20 cellular contexts compared by ENCODE assay signal in genomic region chr4:20552004-20552403, GRCh38.
DNase-seq lines count a peak whose midpoint lies in the region; ATAC-seq and TF ChIP-seq lines count a peak whose summit lies in the region.
"Had no signal": no experiment of that assay in that cellular context is flagged by ENCODE, and none has a peak within 500 bp of the region (broad histone marks: within the 10 kb centered on the region; RNA-seq: fewer than 3 reads in every experiment).

No MANE protein-coding gene starts in this region.

- no peaks in the 10 kb centered on the region for H3K27me3 Mint-ChIP-seq in activated CD4-positive, alpha-beta T cell treated with anti-CD3 and anti-CD28 coated beads, Interleukin-2, amount 10 ng/mL, durations not matched to agents 24 days and 14 days
- H3K27me3 Mint-ChIP-seq in WTC11 (ENCODE audit: low read depth) (no peaks in the 10 kb centered on the region), neural progenitor cell (ENCODE audit: insufficient read depth, low read depth) (no peaks in the 10 kb centered on the region), endodermal cell (ENCODE audit: insufficient read depth) (no peaks in the 10 kb centered on the region)
- no peaks in the 10 kb centered on the region for H3K27me3 Mint-ChIP-seq in activated CD4-positive, alpha-beta T cell treated with anti-CD3 and anti-CD28 coated beads, Interleukin-2, amount 10 ng/mL, durations not matched to agents 7 days and 5 days
- H3K27me3 Mint-ChIP-seq: B cell; CD4-positive, CD25-positive, alpha-beta regulatory T cell had no signal

- H3K9me3 ChIP-seq in neural progenitor cell (ENCODE audit: low read depth) (no peaks in the 10 kb centered on the region), endodermal cell (ENCODE audit: control insufficient read depth, low read length) (no peaks in the 10 kb centered on the region)
- H3K9me3 ChIP-seq: BLaER1 had no signal

- no peak overlapping the region for H3K27ac ChIP-seq in neural progenitor cell
- no peak overlapping the region for H3K27ac ChIP-seq in endodermal cell (ENCODE audit: low read depth, low read length)
- H3K27ac ChIP-seq: 22Rv1, BLaER1, C4-2B had no signal

- H3K27ac Mint-ChIP-seq in activated CD4-positive, alpha-beta T cell treated with anti-CD3 and anti-CD28 coated beads, Interleukin-2, amount 10 ng/mL, durations not matched to agents 24 days and 14 days: no peak overlapping the region
- H3K27ac Mint-ChIP-seq in WTC11 (no peak overlapping the region), neural progenitor cell (no peak overlapping the region), endodermal cell (no peak overlapping the region)
- no peak overlapping the region for H3K27ac Mint-ChIP-seq in activated CD4-positive, alpha-beta T cell treated with anti-CD3 and anti-CD28 coated beads, Interleukin-2, amount 10 ng/mL, durations not matched to agents 7 days and 5 days
- H3K27ac Mint-ChIP-seq: B cell; CD4-positive, CD25-positive, alpha-beta regulatory T cell; CD8-positive, alpha-beta T cell had no signal

- H3K36me3 Mint-ChIP-seq in activated CD4-positive, alpha-beta T cell treated with anti-CD3 and anti-CD28 coated beads, Interleukin-2, amount 10 ng/mL, durations not matched to agents 24 days and 14 days (ENCODE audit: low read depth): no peaks in the 10 kb centered on the region
- H3K36me3 Mint-ChIP-seq in WTC11: no peaks in the 10 kb centered on the region
- H3K36me3 Mint-ChIP-seq in neural progenitor cell: peaks cover 20% of the 10 kb centered on the region
- no peaks in the 10 kb centered on the region for H3K36me3 Mint-ChIP-seq in activated CD4-positive, alpha-beta T cell treated with anti-CD3 and anti-CD28 coated beads, Interleukin-2, amount 10 ng/mL, durations not matched to agents 7 days and 5 days (ENCODE audit: low read depth)
- H3K36me3 Mint-ChIP-seq in endodermal cell (ENCODE audit: low read depth): no peaks in the 10 kb centered on the region
- H3K36me3 Mint-ChIP-seq: CD4-positive, CD25-positive, alpha-beta regulatory T cell; CD8-positive, alpha-beta T cell had no signal

- no peaks in the 10 kb centered on the region for H3K9me3 Mint-ChIP-seq in activated CD4-positive, alpha-beta T cell treated with anti-CD3 and anti-CD28 coated beads, Interleukin-2, amount 10 ng/mL, durations not matched to agents 24 days and 14 days
- H3K9me3 Mint-ChIP-seq in WTC11 (no peaks in the 10 kb centered on the region), neural progenitor cell (no peaks in the 10 kb centered on the region), endodermal cell (no peaks in the 10 kb centered on the region)
- H3K9me3 Mint-ChIP-seq in activated CD4-positive, alpha-beta T cell treated with anti-CD3 and anti-CD28 coated beads, Interleukin-2, amount 10 ng/mL, durations not matched to agents 7 days and 5 days: no peaks in the 10 kb centered on the region
- H3K9me3 Mint-ChIP-seq: CD8-positive, alpha-beta T cell had no signal

- H2AFZ ChIP-seq in neural progenitor cell (replicated peaks): peak overlapping the region; percentile 36

- H3K27me3 ChIP-seq in neural progenitor cell: no peaks in the 10 kb centered on the region
- H3K27me3 ChIP-seq in endodermal cell (ENCODE audit: control insufficient read depth, insufficient read depth, low read length, poor library complexity, severe bottlenecking): no peaks in the 10 kb centered on the region
- H3K27me3 ChIP-seq: BLaER1 had no signal

- H3K4me3 ChIP-seq in neural progenitor cell (no peak overlapping the region), endodermal cell (ENCODE audit: low read length) (no peak overlapping the region)
- H3K4me3 ChIP-seq: BLaER1 had no signal

- intact Hi-C loops in activated CD4-positive, alpha-beta T cell treated with anti-CD3 and anti-CD28 coated beads, Interleukin-2, amount 10 ng/mL, durations not matched to agents 24 days and 14 days (cut with micrococcal nuclease): no loop called here

- no peaks in the 10 kb centered on the region for H3F3A ChIP-seq in neural progenitor cell (ENCODE audit: low read depth)

- no peak overlapping the region for H3K9ac ChIP-seq in neural progenitor cell
- no peak overlapping the region for H3K9ac ChIP-seq in endodermal cell (ENCODE audit: extremely low read depth, low read length, poor library complexity, severe bottlenecking)
- H3K9ac ChIP-seq: BLaER1 had no signal

- no peaks in the 10 kb centered on the region for H4K20me1 ChIP-seq in neural progenitor cell (ENCODE audit: low read depth)
- H4K20me1 ChIP-seq: BLaER1 had no signal

- H3K36me3 ChIP-seq in neural progenitor cell (no peaks in the 10 kb centered on the region), endodermal cell (ENCODE audit: control insufficient read depth, insufficient read depth, low read length) (no peaks in the 10 kb centered on the region)
- H3K36me3 ChIP-seq: BLaER1 had no signal

- H3K4me1 ChIP-seq in neural progenitor cell (no peaks in the 10 kb centered on the region), endodermal cell (ENCODE audit: control insufficient read depth, insufficient read depth, low read length) (no peaks in the 10 kb centered on the region)
- H3K4me1 ChIP-seq: BLaER1 had no signal

- DNase-seq in activated CD4-positive, alpha-beta T cell treated with anti-CD3 and anti-CD28 coated beads, Interleukin-2, amount 10 ng/mL, durations not matched to agents 24 days and 14 days: peak; percentile 41
- DNase-seq in activated CD4-positive, alpha-beta T cell treated with anti-CD3 and anti-CD28 coated beads for 48 hours: no peak
- no peak for DNase-seq in WTC11 (ENCODE audit: low spot score)
- DNase-seq in iPS-NIHi7 (ENCODE audit: extremely low spot score): peak; percentile 21
- DNase-seq in neural progenitor cell (ENCODE audit: low spot score): no peak
- no peak for DNase-seq in activated CD4-positive, CD25-positive, alpha-beta regulatory T cell (lab: John Stamatoyannopoulos, UW)
- DNase-seq in activated CD4-positive, alpha-beta T cell treated with anti-CD3 and anti-CD28 coated beads, Interleukin-2, amount 10 ng/mL, durations not matched to agents 7 days and 5 days: no peak
- DNase-seq in endodermal cell: no peak
- DNase-seq: CD4-positive, CD25-positive, alpha-beta regulatory T cell; CD8-positive, alpha-beta T cell; DMS 273 treated with DMSO at 0.1 percent for 48 hours; DMS79; EL; GF-D8; H7 had no signal

- H3K4me2 ChIP-seq in neural progenitor cell: no peak overlapping the region
- H3K4me2 ChIP-seq: BLaER1 had no signal

- 86 to 88% methylated on average over 1 to 5 of the region's 5 CpGs for WGBS in endodermal cell (ENCODE audit: insufficient coverage in 1 of 2, insufficient read length in 1 of 2), 2 experiments

- peak; percentile 78 for ATAC-seq in WTC11
- ATAC-seq: CD8-positive, alpha-beta T cell; HCT116 had no signal

- no peak overlapping the region for H3K4me3 Mint-ChIP-seq in activated CD4-positive, alpha-beta T cell treated with anti-CD3 and anti-CD28 coated beads, Interleukin-2, amount 10 ng/mL, durations not matched to agents 24 days and 14 days
- H3K4me3 Mint-ChIP-seq in WTC11 (no peak overlapping the region), neural progenitor cell (no peak overlapping the region), endodermal cell (no peak overlapping the region)
- H3K4me3 Mint-ChIP-seq in activated CD4-positive, alpha-beta T cell treated with anti-CD3 and anti-CD28 coated beads, Interleukin-2, amount 10 ng/mL, durations not matched to agents 7 days and 5 days: no peak overlapping the region
- H3K4me3 Mint-ChIP-seq: B cell; CD4-positive, CD25-positive, alpha-beta regulatory T cell; CD8-positive, alpha-beta T cell had no signal

- no peak for TF ChIP-seq CTCF in WTC11 (IDR thresholded peaks at IDR 0.05)
- TF ChIP-seq CTCF in neural progenitor cell (IDR thresholded peaks at IDR 0.05): no peak
- no peak for TF ChIP-seq CTCF in endodermal cell (conservative IDR thresholded peaks at IDR 0.05)

- POLR2A ChIA-PET in WTC11 (lab: Charles Lee): no interaction called here
- POLR2A ChIA-PET in activated CD4-positive, alpha-beta T cell treated with anti-CD3 and anti-CD28 coated beads, Interleukin-2, amount 10 ng/mL, durations not matched to agents 7 days and 5 days (lab: Charles Lee): no interaction called here

- H3K79me2 ChIP-seq in neural progenitor cell (ENCODE audit: low read depth): no peaks in the 10 kb centered on the region

- CTCF ChIA-PET in WTC11 (lab: Charles Lee): interaction anchor here (0.9 to 1.0 kb wide), 2 partner anchors 123 to 157 kb away, joined by 3 to 4 read pairs; no protein-coding TSS in a partner anchor
- CTCF ChIA-PET in activated CD4-positive, alpha-beta T cell treated with anti-CD3 and anti-CD28 coated beads, Interleukin-2, amount 10 ng/mL, durations not matched to agents 7 days and 5 days (lab: Charles Lee): interaction anchor here (0.6 to 0.7 kb wide), 2 partner anchors 40 to 119 kb away, joined by 3 read pairs; no protein-coding TSS in a partner anchor

- no peaks in the 10 kb centered on the region for H3K4me1 Mint-ChIP-seq in activated CD4-positive, alpha-beta T cell treated with anti-CD3 and anti-CD28 coated beads, Interleukin-2, amount 10 ng/mL, durations not matched to agents 24 days and 14 days
- H3K4me1 Mint-ChIP-seq in WTC11 (peaks cover 11% of the 10 kb centered on the region), neural progenitor cell (no peaks in the 10 kb centered on the region), endodermal cell (peaks cover 5% of the 10 kb centered on the region)
- H3K4me1 Mint-ChIP-seq in activated CD4-positive, alpha-beta T cell treated with anti-CD3 and anti-CD28 coated beads, Interleukin-2, amount 10 ng/mL, durations not matched to agents 7 days and 5 days: no peaks in the 10 kb centered on the region
- H3K4me1 Mint-ChIP-seq: B cell; CD4-positive, CD25-positive, alpha-beta regulatory T cell had no signal

TF ChIP-seq in WTC11, 78 proteins besides CTCF, POLR2A, EP300 and RAD21 (continues in another document):
- TF ChIP-seq ZNF416 (CRISPR knock-in tag; IDR thresholded peaks at IDR 0.05): no peak
- no peak for TF ChIP-seq GABPB1 (CRISPR knock-in tag; IDR thresholded peaks at IDR 0.05)
- no peak for TF ChIP-seq ZNF425 (CRISPR knock-in tag; conservative IDR thresholded peaks at IDR 0.05)
- TF ChIP-seq MXD4 (CRISPR knock-in tag; IDR thresholded peaks at IDR 0.05; ENCODE audit: borderline replicate concordance): no peak

Comparison
In these comparisons a context has a peak if more than half of its experiments do, and no peak if none do; other contexts are left out.
1. DNase-seq: peak in activated CD4-positive, alpha-beta T cell treated with anti-CD3 and anti-CD28 coated beads, Interleukin-2, amount 10 ng/mL, durations not matched to agents 24 days and 14 days (single experiment) and iPS-NIHi7 (single experiment); none in activated CD4-positive, alpha-beta T cell treated with anti-CD3 and anti-CD28 coated beads for 48 hours (single experiment), WTC11 (single experiment), neural progenitor cell (single experiment), activated CD4-positive, CD25-positive, alpha-beta regulatory T cell (0 of 4), activated CD4-positive, alpha-beta T cell treated with anti-CD3 and anti-CD28 coated beads, Interleukin-2, amount 10 ng/mL, durations not matched to agents 7 days and 5 days (single experiment) and endodermal cell (single experiment).